Comparison of ENCODE assay signal across 13 cellular contexts in the genomic region with DNA sequence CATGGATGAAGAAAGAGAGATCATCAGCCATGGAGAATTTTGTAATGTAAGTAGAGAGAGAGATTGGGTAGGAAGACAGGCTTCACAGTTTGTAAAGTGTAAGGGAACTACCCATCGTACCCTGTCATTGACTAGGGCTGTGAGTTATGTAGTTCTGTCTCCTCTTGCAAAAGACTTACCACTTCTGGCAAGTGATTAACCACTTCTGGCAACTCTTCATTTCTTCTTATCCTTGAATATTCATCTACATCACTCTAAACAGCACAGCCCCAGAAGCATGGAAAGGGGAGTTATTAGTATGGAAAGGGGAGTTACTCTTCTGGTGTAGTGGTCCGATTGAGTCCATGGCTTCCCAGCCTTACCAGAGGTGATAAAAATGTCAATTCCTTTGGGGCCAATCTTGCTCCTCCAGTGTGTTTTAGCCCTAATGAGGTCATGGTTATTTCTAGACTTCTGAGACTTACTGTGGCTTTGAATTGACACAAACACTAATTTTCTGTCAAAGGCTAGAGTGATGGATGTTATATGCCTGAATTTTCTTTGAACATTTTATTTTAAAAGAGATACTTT. TPM values are rescaled to one million over a fixed set of nuclear protein-coding genes. Genes with fewer than 3 reads are reported as not detected.
DNase-seq lines count a peak whose midpoint lies in the region; ATAC-seq, FAIRE-seq and TF ChIP-seq lines count a peak whose summit lies in the region.
"Had no signal": no experiment of that assay in that cellular context is flagged by ENCODE, and none has a peak within 500 bp of the region (broad histone marks: within the 10 kb centered on the region; RNA-seq: fewer than 3 reads in every experiment).

No MANE protein-coding gene starts in this region.

- POLR2A ChIA-PET in HEK293T (lab: Yijun Ruan, JAX): no interaction called here

- H3K4me1 Mint-ChIP-seq in astrocyte (ENCODE audit: low read depth, unreplicated experiment): peaks cover 20% of the 10 kb centered on the region

- no peaks in the 10 kb centered on the region for H3K27me3 ChIP-seq in astrocyte (ENCODE audit: insufficient read depth, low read length)
- no peaks in the 10 kb centered on the region for H3K27me3 ChIP-seq in hepatocyte
- H3K27me3 ChIP-seq: cardiac muscle cell, ovary had no signal

- H3K79me2 ChIP-seq in astrocyte (ENCODE audit: insufficient read depth, low read length): no peaks in the 10 kb centered on the region
- H3K79me2 ChIP-seq in hepatocyte: no peaks in the 10 kb centered on the region

- no peak overlapping the region for H3K4me3 Mint-ChIP-seq in astrocyte (ENCODE audit: unreplicated experiment)

- ATAC-seq in omental fat pad (ENCODE audit: low FRiP score) (peak; percentile 90), GM21390 (IDR thresholded peaks at IDR 0.05; ENCODE audit: unreplicated experiment) (no peak), GM18909 (IDR thresholded peaks at IDR 0.05; ENCODE audit: poor library complexity, unreplicated experiment) (no peak)

- no peaks in the 10 kb centered on the region for H3K4me1 ChIP-seq in astrocyte (ENCODE audit: insufficient read depth, low read length)
- no peaks in the 10 kb centered on the region for H3K4me1 ChIP-seq in hepatocyte (ENCODE audit: insufficient read depth)

- no peaks in the 10 kb centered on the region for H3K9me3 ChIP-seq in astrocyte (ENCODE audit: insufficient read depth, low read depth, low read length)
- no peaks in the 10 kb centered on the region for H3K9me3 ChIP-seq in hepatocyte (ENCODE audit: low read depth)
- H3K9me3 ChIP-seq: ovary had no signal

- H3K27me3 Mint-ChIP-seq in astrocyte (ENCODE audit: low read depth, unreplicated experiment): no peaks in the 10 kb centered on the region

- FAIRE-seq in astrocyte (lab: Jason Lieb, UNC): no peak
- FAIRE-seq: A204.1 had no signal

- CTCF ChIA-PET in HEK293T (lab: Yijun Ruan, JAX): no interaction called here

- H3K36me3 Mint-ChIP-seq in astrocyte (ENCODE audit: low read depth, unreplicated experiment): peaks cover 17% of the 10 kb centered on the region

- no peaks in the 10 kb centered on the region for H4K20me1 ChIP-seq in astrocyte (ENCODE audit: insufficient read depth, low read length)
- H4K20me1 ChIP-seq in hepatocyte (ENCODE audit: insufficient read depth, poor library complexity, severe bottlenecking): no peaks in the 10 kb centered on the region

- WGBS in hepatocyte (ENCODE audit: low lambda C conversion rate, missing lambda C conversion rate): 95% methylated on average over 2 of the region's 2 CpGs

- no peaks in the 10 kb centered on the region for H3K9me2 ChIP-seq in hepatocyte (replicated peaks; ENCODE audit: insufficient read depth)

- TF ChIP-seq CTCF in astrocyte (IDR thresholded peaks at IDR 0.05; ENCODE audit: insufficient read depth, low read depth, low read length) (no peak), omental fat pad (IDR thresholded peaks at IDR 0.05) (no peak), hepatocyte (IDR thresholded peaks at IDR 0.05; ENCODE audit: poor library complexity) (no peak)

- H2AFZ ChIP-seq in astrocyte (ENCODE audit: low read depth, low read length) (no peak overlapping the region), hepatocyte (no peak overlapping the region)

- DNase-seq in SKM-1 treated with dmso at 0.1 percent for 144 hours (lab: John Stamatoyannopoulos, UW; ENCODE audit: unreplicated experiment) (peak; percentile 19), SKM-1 (lab: John Stamatoyannopoulos, UW; ENCODE audit: unreplicated experiment) (no peak), HEK293T (ENCODE audit: extremely low spot score) (no peak), astrocyte (ENCODE audit: low read depth) (peak; percentile 69), omental fat pad (ENCODE audit: low spot score) (no peak), hepatocyte (ENCODE audit: low spot score) (no peak)
- DNase-seq: KBM-7, NCI-H82, ovary had no signal

- peak overlapping the region; percentile 50 for H3K27ac Mint-ChIP-seq in astrocyte (ENCODE audit: unreplicated experiment)

- no peaks in the 10 kb centered on the region for H3K9me3 Mint-ChIP-seq in astrocyte (ENCODE audit: unreplicated experiment)

- no peak overlapping the region for H3K9ac ChIP-seq in astrocyte (ENCODE audit: low read length)

- peaks cover 29% of the 10 kb centered on the region for H3K36me3 ChIP-seq in astrocyte (ENCODE audit: insufficient read depth, low read length)
- no peaks in the 10 kb centered on the region for H3K36me3 ChIP-seq in hepatocyte (replicated peaks; ENCODE audit: insufficient read depth, low read depth)
- H3K36me3 ChIP-seq: ovary had no signal

- H3K27ac ChIP-seq in astrocyte (ENCODE audit: low read depth, low read length): no peak overlapping the region
- no peak overlapping the region for H3K27ac ChIP-seq in hepatocyte
- H3K27ac ChIP-seq: cardiac muscle cell, ovary had no signal

- H3K4me3 ChIP-seq in astrocyte (ENCODE audit: insufficient read depth, low read depth, low read length) (no peak overlapping the region), hepatocyte (no peak overlapping the region)
- H3K4me3 ChIP-seq: cardiac muscle cell, ovary had no signal

- H3K4me2 ChIP-seq in astrocyte (ENCODE audit: low read length) (no peak overlapping the region), hepatocyte (no peak overlapping the region)

TF ChIP-seq in HEK293T, 16 proteins besides CTCF, POLR2A, EP300 and RAD21:
- TF ChIP-seq, protein P1, sequence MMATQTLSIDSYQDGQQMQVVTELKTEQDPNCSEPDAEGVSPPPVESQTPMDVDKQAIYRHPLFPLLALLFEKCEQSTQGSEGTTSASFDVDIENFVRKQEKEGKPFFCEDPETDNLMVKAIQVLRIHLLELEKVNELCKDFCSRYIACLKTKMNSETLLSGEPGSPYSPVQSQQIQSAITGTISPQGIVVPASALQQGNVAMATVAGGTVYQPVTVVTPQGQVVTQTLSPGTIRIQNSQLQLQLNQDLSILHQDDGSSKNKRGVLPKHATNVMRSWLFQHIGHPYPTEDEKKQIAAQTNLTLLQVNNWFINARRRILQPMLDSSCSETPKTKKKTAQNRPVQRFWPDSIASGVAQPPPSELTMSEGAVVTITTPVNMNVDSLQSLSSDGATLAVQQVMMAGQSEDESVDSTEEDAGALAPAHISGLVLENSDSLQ (IDR thresholded peaks at IDR 0.05): 0 out of 2 replicates have a peak, but pooled peaks have one; percentile 3
- TF ChIP-seq FOXA1 (IDR thresholded peaks at IDR 0.05): no peak

RNA-seq across cellular contexts. Expression of a gene that starts 52.0 kb away (rescaled TPM):
- total RNA-seq in astrocyte (377 and 447 TPM in 2 replicates), omental fat pad (100 to 1,000 TPM in 2 of 4 donors, 10 to 100 TPM in 2; 63.5 to 161 (median 95.1) TPM), hepatocyte (102 and 124 TPM in 2 replicates)
- 53.3 and 70.9 TPM in 2 replicates for polyA plus RNA-seq in hepatocyte

Comparison
In these comparisons a context has a peak if more than half of its experiments do, and no peak if none do; other contexts are left out.
1. DNase-seq: peak in SKM-1 treated with dmso at 0.1 percent for 144 hours (single experiment) and astrocyte (single experiment); none in SKM-1 (single experiment), HEK293T (single experiment), omental fat pad (single experiment) and hepatocyte (single experiment).